20 cellular contexts compared by ENCODE assay signal in genomic region chr16:89183975-89184684, GRCh38. TPM values are rescaled to one million over a fixed set of nuclear protein-coding genes. Genes with fewer than 3 reads are reported as not detected.
DNase-seq lines count a peak whose midpoint lies in the region; ATAC-seq, FAIRE-seq and TF ChIP-seq lines count a peak whose summit lies in the region.
"Had no signal": no experiment of that assay in that cellular context is flagged by ENCODE, and none has a peak within 500 bp of the region (broad histone marks: within the 10 kb centered on the region; RNA-seq: fewer than 3 reads in every experiment).

No MANE protein-coding gene starts in this region.

- peak; percentile 78 for ATAC-seq in K562

- CTCF ChIA-PET in CD4-positive, alpha-beta memory T cell (lab: Charles Lee; ENCODE audit: partially characterized antibody), result no interaction called here
- CTCF ChIA-PET in K562 (lab: Yijun Ruan, JAX; ENCODE audit: low intra/inter-chr PET ratio), result no interaction called here

- H3K4me3 ChIP-seq in CD4-positive, alpha-beta memory T cell (ENCODE audit: low read length in 2 of 2), result no peak overlapping the region
- H3K4me3 ChIP-seq in K562, result no peak overlapping the region
- no peak overlapping the region for H3K4me3 ChIP-seq in neural progenitor cell
- H3K4me3 ChIP-seq in uterus, result no peak overlapping the region

- intact Hi-C loops in CD4-positive, alpha-beta memory T cell (cut with micrococcal nuclease), result no loop called here
- intact Hi-C loops in K562 (cut with micrococcal nuclease) (no loop called here), uterus (cut with DNase I; ENCODE audit: low total_unique reads) (no loop called here)

- WGBS in K562 (ENCODE audit: insufficient coverage, low coverage, missing lambda C conversion rate), result 12% methylated on average over 26 of the region's 26 CpGs

- H3K27ac Mint-ChIP-seq in CD4-positive, alpha-beta memory T cell, result peak overlapping the region in 4 of 7 donors; percentile 10 to 90 (median 83)
- H3K27ac Mint-ChIP-seq in neural progenitor cell, result no peak overlapping the region
- H3K27ac Mint-ChIP-seq in activated naive CD8-positive, alpha-beta T cell treated with anti-CD3 and anti-CD28 coated beads for 36 hours, result no peak overlapping the region
- H3K27ac Mint-ChIP-seq: HFFc6 had no signal

- no peaks in the 10 kb centered on the region; the same call in 1 of the 2 replicates for H4K20me1 ChIP-seq in K562 (replicated peaks; ENCODE audit: control insufficient read depth, insufficient read depth, low read length)
- no peaks in the 10 kb centered on the region for H4K20me1 ChIP-seq in neural progenitor cell (ENCODE audit: low read depth)

- in situ Hi-C loops in K562 (cut with MboI), result no loop called here

- DNase-seq in DMS53 (lab: John Stamatoyannopoulos, UW) (peak; percentile 37), DMS53 treated with DMSO at 0.1 percent for 48 hours (lab: John Stamatoyannopoulos, UW; ENCODE audit: unreplicated experiment) (no peak), K562 (ENCODE audit: extremely low read depth in 1 of 4, low spot score in 3 of 4) (peak; percentile 34 to 48 (median 44)), neural progenitor cell (ENCODE audit: low spot score) (no peak), SW 1271 (lab: John Stamatoyannopoulos, UW) (no peak), uterus (no peak)
- peak in 1 of 5 donors; percentile 34 for DNase-seq in CD4-positive, alpha-beta memory T cell
- no peak for DNase-seq in activated naive CD8-positive, alpha-beta T cell treated with anti-CD3 and anti-CD28 coated beads for 36 hours
- DNase-seq: 8988T, DMS79 treated with DMSO at 0.1 percent for 48 hours, H7, HFFc6, NCI-H1105, NCI-H2081, NCI-H446 treated with DMSO at 0.1 percent for 48 hours, NCI-H774, OCI-M1, SHP77, SK-N-SH had no signal

- peaks cover 3% of the 10 kb centered on the region for H3K9me1 ChIP-seq in K562 (ENCODE audit: control insufficient read depth, insufficient read depth, low read length)

- no peaks in the 10 kb centered on the region for H3K36me3 Mint-ChIP-seq in CD4-positive, alpha-beta memory T cell
- H3K36me3 Mint-ChIP-seq in neural progenitor cell, result no peaks in the 10 kb centered on the region
- no peaks in the 10 kb centered on the region for H3K36me3 Mint-ChIP-seq in activated naive CD8-positive, alpha-beta T cell treated with anti-CD3 and anti-CD28 coated beads for 36 hours

- peaks cover 22% of the 10 kb centered on the region for H3F3A ChIP-seq in neural progenitor cell (ENCODE audit: low read depth)

- no peak for TF ChIP-seq RAD21 in K562 (CRISPR knock-in tag; conservative IDR thresholded peaks at IDR 0.05 in 1 of 2, IDR thresholded peaks at IDR 0.05 in 1 of 2)

- H2AFZ ChIP-seq in K562 (ENCODE audit: low read depth, low read length), result no peak overlapping the region
- H2AFZ ChIP-seq in neural progenitor cell (replicated peaks), result no peak overlapping the region

- TF ChIP-seq POLR2A in K562 (conservative IDR thresholded peaks at IDR 0.05) (no peak), uterus (IDR thresholded peaks at IDR 0.05) (no peak)

- no peak for TF ChIP-seq EP300 in K562 (IDR thresholded peaks at IDR 0.05; ENCODE audit: low read length)

- TF ChIP-seq CTCF in K562 (IDR thresholded peaks at IDR 0.05 in 2 of 3, conservative IDR thresholded peaks at IDR 0.05 in 1 of 3; ENCODE audit: insufficient read depth in 2 of 3, low read depth in 1 of 3, low read length in 3 of 3), result peak in 2 of 3 experiments; percentile 30 to 41; a peak in 2 of 6 replicates
- TF ChIP-seq CTCF in neural progenitor cell (IDR thresholded peaks at IDR 0.05), result no peak
- TF ChIP-seq CTCF in uterus (IDR thresholded peaks at IDR 0.05), result no peak

- H3K9ac ChIP-seq in K562 (ENCODE audit: insufficient read depth in 1 of 2, low read depth in 2 of 2, low read length in 2 of 2), result peak overlapping the region in 1 of 2 experiments; percentile 33; a peak in 1 of 4 replicates
- H3K9ac ChIP-seq in neural progenitor cell, result no peak overlapping the region
- H3K9ac ChIP-seq: SK-N-SH had no signal

- H3K79me2 ChIP-seq in K562 (ENCODE audit: control insufficient read depth, insufficient read depth, low read length), result no peaks in the 10 kb centered on the region
- H3K79me2 ChIP-seq in neural progenitor cell (ENCODE audit: low read depth), result no peaks in the 10 kb centered on the region

- H3K36me3 ChIP-seq in CD4-positive, alpha-beta memory T cell (ENCODE audit: insufficient read depth, low read length), result no peaks in the 10 kb centered on the region
- no peaks in the 10 kb centered on the region for H3K36me3 ChIP-seq in K562 (ENCODE audit: control insufficient read depth, insufficient read depth, low read length)
- no peaks in the 10 kb centered on the region for H3K36me3 ChIP-seq in neural progenitor cell
- H3K36me3 ChIP-seq in uterus, result no peaks in the 10 kb centered on the region

- peaks cover 6% of the 10 kb centered on the region for H3K4me1 ChIP-seq in CD4-positive, alpha-beta memory T cell (ENCODE audit: insufficient read depth, low read length)
- H3K4me1 ChIP-seq in K562 (replicated peaks in 1 of 2; ENCODE audit: control insufficient read depth in 2 of 2, insufficient read depth in 2 of 2, low read length in 2 of 2), result peaks cover 0 to 49% of the 10 kb centered on the region in 2 experiments; a peak in 3 of 5 replicates
- H3K4me1 ChIP-seq in neural progenitor cell, result no peaks in the 10 kb centered on the region
- no peaks in the 10 kb centered on the region for H3K4me1 ChIP-seq in uterus

- POLR2A ChIA-PET in CD4-positive, alpha-beta memory T cell (lab: Charles Lee; ENCODE audit: partially characterized antibody), result no interaction called here
- POLR2A ChIA-PET in K562 (lab: Yijun Ruan, JAX), result interaction anchor here (0.7 kb wide), 1 partner anchor 861 kb away, joined by 3 read pairs; no protein-coding TSS in a partner anchor

- peak overlapping the region in 2 of 8 donors; percentile 18 to 52 for H3K4me3 Mint-ChIP-seq in CD4-positive, alpha-beta memory T cell
- H3K4me3 Mint-ChIP-seq in neural progenitor cell, result peak overlapping the region; percentile 1
- no peak overlapping the region for H3K4me3 Mint-ChIP-seq in activated naive CD8-positive, alpha-beta T cell treated with anti-CD3 and anti-CD28 coated beads for 36 hours
- H3K4me3 Mint-ChIP-seq: HFFc6 had no signal

- H3K27me3 ChIP-seq in CD4-positive, alpha-beta memory T cell (ENCODE audit: insufficient read depth, low read length), result no peaks in the 10 kb centered on the region
- H3K27me3 ChIP-seq in K562 (ENCODE audit: control insufficient read depth in 2 of 2, insufficient read depth in 2 of 2, low read length in 2 of 2) (peaks cover 0 to 24% of the 10 kb centered on the region in 2 experiments; a peak in 2 of 5 replicates), neural progenitor cell (peaks cover 4% of the 10 kb centered on the region), uterus (no peaks in the 10 kb centered on the region)

- FAIRE-seq in K562 (lab: Jason Lieb, UNC), result no peak
- FAIRE-seq: D721Med had no signal

- no peak overlapping the region for H3K27ac ChIP-seq in CD4-positive, alpha-beta memory T cell (ENCODE audit: low read depth, low read length)
- H3K27ac ChIP-seq in K562 (ENCODE audit: extremely low read depth, low read depth, low read length) (no peak overlapping the region), neural progenitor cell (no peak overlapping the region), uterus (no peak overlapping the region)

- H3K27me3 Mint-ChIP-seq in CD4-positive, alpha-beta memory T cell, result peaks cover 0 to 1% of the 10 kb centered on the region in 2 donors
- peaks cover 15% of the 10 kb centered on the region for H3K27me3 Mint-ChIP-seq in neural progenitor cell (ENCODE audit: insufficient read depth, low read depth)
- H3K27me3 Mint-ChIP-seq in activated naive CD8-positive, alpha-beta T cell treated with anti-CD3 and anti-CD28 coated beads for 36 hours, result no peaks in the 10 kb centered on the region

- H3K4me1 Mint-ChIP-seq in CD4-positive, alpha-beta memory T cell, result peaks cover 3 to 13% (median 8%) of the 10 kb centered on the region in 4 donors
- H3K4me1 Mint-ChIP-seq in neural progenitor cell, result no peaks in the 10 kb centered on the region
- peaks cover 3% of the 10 kb centered on the region for H3K4me1 Mint-ChIP-seq in activated naive CD8-positive, alpha-beta T cell treated with anti-CD3 and anti-CD28 coated beads for 36 hours

- H3K9me3 Mint-ChIP-seq in CD4-positive, alpha-beta memory T cell, result peaks cover 0 to 10% (median 0%) of the 10 kb centered on the region in 8 donors
- no peaks in the 10 kb centered on the region for H3K9me3 Mint-ChIP-seq in neural progenitor cell
- H3K9me3 Mint-ChIP-seq in activated naive CD8-positive, alpha-beta T cell treated with anti-CD3 and anti-CD28 coated beads for 36 hours, result no peaks in the 10 kb centered on the region
- H3K9me3 Mint-ChIP-seq: HFFc6 had no signal

- BruUV-seq in K562 (replicated peaks; lab: Mats Ljungman, UMichigan), result no TSS peak

- no peaks in the 10 kb centered on the region for H3K9me3 ChIP-seq in CD4-positive, alpha-beta memory T cell (ENCODE audit: control insufficient read depth in 1 of 2, low read length in 2 of 2)
- no peaks in the 10 kb centered on the region for H3K9me3 ChIP-seq in K562 (replicated peaks; ENCODE audit: control insufficient read depth, insufficient read depth, low read depth, low read length)
- H3K9me3 ChIP-seq in neural progenitor cell (ENCODE audit: low read depth), result no peaks in the 10 kb centered on the region
- H3K9me3 ChIP-seq in uterus, result no peaks in the 10 kb centered on the region
- H3K9me3 ChIP-seq: SK-N-SH had no signal

- H3K4me2 ChIP-seq in K562 (ENCODE audit: insufficient read depth, low read length) (no peak overlapping the region), neural progenitor cell (no peak overlapping the region)
- H3K4me2 ChIP-seq: SK-N-SH had no signal

RNA-seq across cellular contexts. Expression of gene CDH15, which starts 12.6 kb away (rescaled TPM):
- not detected for total RNA-seq in CD4-positive, alpha-beta memory T cell
- polyA plus RNA-seq in CD4-positive, alpha-beta memory T cell, result not detected
- 0.37 TPM in 1 of 2 replicates, not detected in the other for total RNA-seq in K562 (2011; cell fraction: chromatin; rRNA removed; ENCODE audit: low replicate concordance)
- 0.33 TPM in 1 of 2 replicates, not detected in the other for total RNA-seq in K562 (2011; cell fraction: nucleolus; rRNA removed)
- total RNA-seq in K562 (2011; cell fraction: nucleoplasm; rRNA removed), result not detected in 2 replicates
- total RNA-seq in K562 (2014; rRNA removed) (0.16 and 0.18 TPM in 2 replicates), K562 (2014; rRNA removed; fragmentation: Illumina TruSeq; extraction: Trizol) (not detected in 2 replicates), K562 (2015; rRNA removed; fragmentation: Illumina TruSeq; extraction: Trizol) (not detected in 2 replicates), K562 (2021) (0.07 and 0.11 TPM in 2 replicates), neural progenitor cell (ENCODE audit: low replicate concordance) (not detected in 2 replicates), uterus (under 1 TPM in 1 of 4 donors, not detected in 3; 0.21 TPM)
- polyA plus RNA-seq in K562 (2011; rRNA removed) (0.03 TPM in 1 of 2 replicates, not detected in the other), K562 (2014; fragmentation: Illumina TruSeq; extraction: Trizol) (not detected in 2 replicates), K562 (2014; fragmentation: Nextera tagmentation; extraction: Ambion mirVana) (not detected), K562 (2014; rRNA removed) (not detected in 2 replicates)
- 0.03 and 0.12 TPM in 2 replicates for polyA plus RNA-seq in K562 (2011; cell fraction: cytosol; rRNA removed)
- polyA plus RNA-seq in K562 (2011; cell fraction: nucleus; rRNA removed), result 0.08 and 0.09 TPM in 2 replicates
- polyA plus RNA-seq in K562 (2012), result 0.11 and 0.12 TPM in 2 replicates
- not detected in 2 replicates for polyA minus RNA-seq in K562 (2011; rRNA and poly(A)+ RNA removed)
- polyA minus RNA-seq in K562 (2011; cell fraction: cytosol; rRNA and poly(A)+ RNA removed), result not detected in 2 replicates
- polyA minus RNA-seq in K562 (2011; cell fraction: nucleus; rRNA and poly(A)+ RNA removed), result not detected in 2 replicates
- total RNA-seq in activated naive CD8-positive, alpha-beta T cell treated with anti-CD3 and anti-CD28 coated beads for 36 hours, result not detected

RNA-seq across cellular contexts. Expression of gene SLC22A31, which starts 16.2 kb away (rescaled TPM):
- under 1 TPM in 1 of 2 experiments, not detected in 1; 0.44 TPM for total RNA-seq in CD4-positive, alpha-beta memory T cell
- polyA plus RNA-seq in CD4-positive, alpha-beta memory T cell, result under 1 TPM; 0.32 to 0.48 TPM
- 1.7 and 10.2 TPM in 2 replicates for total RNA-seq in K562 (2011; cell fraction: chromatin; rRNA removed; ENCODE audit: low replicate concordance)
- total RNA-seq in K562 (2011; cell fraction: nucleolus; rRNA removed), result 8.4 and 9.0 TPM in 2 replicates
- total RNA-seq in K562 (2011; cell fraction: nucleoplasm; rRNA removed), result 3.0 and 3.2 TPM in 2 replicates
- 0.54 and 0.86 TPM in 2 replicates for total RNA-seq in K562 (2014; rRNA removed)
- total RNA-seq in K562 (2014; rRNA removed; fragmentation: Illumina TruSeq; extraction: Trizol), result not detected in 2 replicates
- total RNA-seq in K562 (2015; rRNA removed; fragmentation: Illumina TruSeq; extraction: Trizol), result 0.15 and 0.29 TPM in 2 replicates
- 1.1 and 1.3 TPM in 2 replicates for total RNA-seq in K562 (2021)
- 0.39 and 1.9 TPM in 2 replicates for polyA plus RNA-seq in K562 (2011; rRNA removed)
- polyA plus RNA-seq in K562 (2011; cell fraction: cytosol; rRNA removed), result 0.94 and 0.97 TPM in 2 replicates
- polyA plus RNA-seq in K562 (2011; cell fraction: nucleus; rRNA removed), result 21.9 and 26.1 TPM in 2 replicates
- 0.74 and 1.7 TPM in 2 replicates for polyA plus RNA-seq in K562 (2012)
- 0.36 and 0.47 TPM in 2 replicates for polyA plus RNA-seq in K562 (2014; fragmentation: Illumina TruSeq; extraction: Trizol)
- polyA plus RNA-seq in K562 (2014; fragmentation: Nextera tagmentation; extraction: Ambion mirVana), result not detected
- 2.2 and 2.4 TPM in 2 replicates for polyA plus RNA-seq in K562 (2014; rRNA removed)
- polyA minus RNA-seq in K562 (2011; rRNA and poly(A)+ RNA removed), result not detected in 2 replicates
- 0.76 TPM in 1 of 2 replicates, not detected in the other for polyA minus RNA-seq in K562 (2011; cell fraction: cytosol; rRNA and poly(A)+ RNA removed)
- polyA minus RNA-seq in K562 (2011; cell fraction: nucleus; rRNA and poly(A)+ RNA removed), result 1.9 and 3.9 TPM in 2 replicates
- 0.87 TPM in 1 of 2 replicates, not detected in the other for total RNA-seq in neural progenitor cell (ENCODE audit: low replicate concordance)
- not detected for total RNA-seq in activated naive CD8-positive, alpha-beta T cell treated with anti-CD3 and anti-CD28 coated beads for 36 hours
- total RNA-seq in uterus, result not detected
- total RNA-seq: HFFc6 had no signal

RNA-seq across cellular contexts. Expression of gene ZNF778, which starts 33.4 kb away (rescaled TPM):
- total RNA-seq in CD4-positive, alpha-beta memory T cell, result 10 to 100 TPM; 13.1 to 15.9 TPM
- 1 to 10 TPM; 1.0 to 4.4 TPM for polyA plus RNA-seq in CD4-positive, alpha-beta memory T cell
- total RNA-seq in K562 (2011; cell fraction: chromatin; rRNA removed; ENCODE audit: low replicate concordance), result 47.1 and 61.9 TPM in 2 replicates
- total RNA-seq in K562 (2011; cell fraction: nucleolus; rRNA removed), result 22.5 and 24.7 TPM in 2 replicates
- total RNA-seq in K562 (2011; cell fraction: nucleoplasm; rRNA removed), result 21.5 and 25.0 TPM in 2 replicates
- total RNA-seq in K562 (2014; rRNA removed) (18.3 and 26.8 TPM in 2 replicates), K562 (2014; rRNA removed; fragmentation: Illumina TruSeq; extraction: Trizol) (7.4 and 8.2 TPM in 2 replicates), K562 (2015; rRNA removed; fragmentation: Illumina TruSeq; extraction: Trizol) (6.4 and 7.5 TPM in 2 replicates), K562 (2021) (12.4 and 14.3 TPM in 2 replicates), neural progenitor cell (ENCODE audit: low replicate concordance) (21.5 and 26.1 TPM in 2 replicates), uterus (10 to 100 TPM in 3 of 4 donors, 1 to 10 TPM in 1; 7.4 to 30.2 (median 15.9) TPM)
- polyA plus RNA-seq in K562 (2011; rRNA removed) (6.9 and 9.7 TPM in 2 replicates), K562 (2014; fragmentation: Illumina TruSeq; extraction: Trizol) (7.4 and 7.5 TPM in 2 replicates), K562 (2014; fragmentation: Nextera tagmentation; extraction: Ambion mirVana) (under 1 TPM; 0.70 to 0.80 TPM), K562 (2014; rRNA removed) (33.9 and 60.6 TPM in 2 replicates)
- polyA plus RNA-seq in K562 (2011; cell fraction: cytosol; rRNA removed), result 5.1 and 5.2 TPM in 2 replicates
- 12.6 and 18.5 TPM in 2 replicates for polyA plus RNA-seq in K562 (2011; cell fraction: nucleus; rRNA removed)
- polyA plus RNA-seq in K562 (2012), result 6.3 and 7.9 TPM in 2 replicates
- 16.9 and 19.1 TPM in 2 replicates for polyA minus RNA-seq in K562 (2011; rRNA and poly(A)+ RNA removed)
- 7.0 and 9.8 TPM in 2 replicates for polyA minus RNA-seq in K562 (2011; cell fraction: cytosol; rRNA and poly(A)+ RNA removed)
- 9.3 and 12.1 TPM in 2 replicates for polyA minus RNA-seq in K562 (2011; cell fraction: nucleus; rRNA and poly(A)+ RNA removed)
- 1 to 10 TPM; 8.9 to 9.6 TPM for total RNA-seq in activated naive CD8-positive, alpha-beta T cell treated with anti-CD3 and anti-CD28 coated beads for 36 hours

Comparison
In these comparisons a context has a peak if more than half of its experiments do, and no peak if none do; other contexts are left out.
1. DNase-seq: peak in DMS53 (single experiment) and K562 (4 of 4); none in DMS53 treated with DMSO at 0.1 percent for 48 hours (single experiment), neural progenitor cell (single experiment), activated naive CD8-positive, alpha-beta T cell treated with anti-CD3 and anti-CD28 coated beads for 36 hours (single experiment), SW 1271 (0 of 2) and uterus (0 of 2).
2. H3K27ac Mint-ChIP-seq: peak in CD4-positive, alpha-beta memory T cell (4 of 7); none in neural progenitor cell (single experiment) and activated naive CD8-positive, alpha-beta T cell treated with anti-CD3 and anti-CD28 coated beads for 36 hours (single experiment).
3. CTCF ChIP-seq: peak in K562 (2 of 3); none in neural progenitor cell (single experiment) and uterus (0 of 4).